ENCODE assay signal across 22 cellular contexts in the genomic region with DNA sequence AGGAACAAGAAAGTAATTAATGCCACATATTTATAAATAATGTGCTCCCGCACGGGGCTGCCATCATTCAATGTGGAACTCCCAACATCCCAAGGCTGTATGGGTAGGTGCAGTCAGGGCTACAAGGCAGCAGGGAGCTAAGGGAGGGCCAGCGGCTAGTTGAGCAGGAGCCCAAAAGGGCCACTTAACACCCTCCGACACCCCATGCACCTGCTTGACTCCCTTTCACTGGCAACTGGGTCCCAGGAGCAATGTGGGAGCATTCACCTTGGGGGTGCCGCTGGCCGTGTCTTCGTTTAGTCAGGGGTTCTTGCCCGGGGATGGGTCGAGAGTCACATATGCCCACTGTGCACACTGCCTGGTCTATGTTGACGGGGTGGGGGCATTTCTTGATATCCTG. TPM values are rescaled to one million over a fixed set of nuclear protein-coding genes. Genes with fewer than 3 reads are reported as not detected.
"Had no signal": no experiment of that assay in that cellular context is flagged by ENCODE, and none has a peak within 500 bp of the region (broad histone marks: within the 10 kb centered on the region; RNA-seq: fewer than 3 reads in every experiment).

No MANE protein-coding gene starts in this region.

- H3K4me1 Mint-ChIP-seq: memory B cell, mesothelial cell of epicardium, neural crest cell had no signal

- H3K27ac Mint-ChIP-seq: memory B cell, mesothelial cell of epicardium, natural killer cell, progenitor cell of endocrine pancreas had no signal

- H3K27ac ChIP-seq: dorsolateral prefrontal cortex, heart right ventricle, left ventricle myocardium inferior, lower lobe of right lung, pancreas, thyroid gland, upper lobe of left lung, uterus had no signal

- H3K4me1 ChIP-seq: heart right ventricle, left ventricle myocardium inferior, lower lobe of right lung, pancreas, thyroid gland, upper lobe of left lung, uterus had no signal

- H3K9me3 ChIP-seq: pancreas, thyroid gland had no signal

- H3K4me3 ChIP-seq: dorsolateral prefrontal cortex, heart right ventricle, left ventricle myocardium inferior, lower lobe of right lung, pancreas, thyroid gland, upper lobe of left lung, uterus had no signal

- H3K27me3 ChIP-seq: dorsolateral prefrontal cortex, heart right ventricle, pancreas, thyroid gland, upper lobe of left lung, uterus had no signal

- H3K36me3 ChIP-seq: heart right ventricle, lower lobe of right lung, pancreas, thyroid gland, upper lobe of left lung, uterus had no signal

- H3K4me3 Mint-ChIP-seq: memory B cell, mesothelial cell of epicardium, natural killer cell, neural crest cell had no signal

- DNase-seq: cortex of kidney; dorsolateral prefrontal cortex; effector CD8-positive, alpha-beta T cell; heart right ventricle; hypothalamus; islet precursor cell; left ventricle myocardium inferior; lower lobe of right lung; natural killer cell; pancreas; right cardiac atrium; small intestine; stimulated activated CD4-positive, alpha-beta T cell treated with anti-CD3 and anti-CD28 coated beads, Interleukin-12 subunit alpha, Interleukin-12 subunit beta, amount 100 ng/mL, for 4 hours; stimulated activated naive CD4-positive, alpha-beta T cell treated with Interleukin-2 at 50 U/mL for 16 hours; thyroid gland; uterus had no signal

- ATAC-seq: heart right ventricle, lower lobe of right lung, natural killer cell, pancreas, right cardiac atrium had no signal

- H3K27me3 Mint-ChIP-seq: progenitor cell of endocrine pancreas had no signal

RNA-seq across cellular contexts. Expression of gene SPRN, which starts 57.2 kb away (rescaled TPM):
- total RNA-seq: left ventricle myocardium inferior, lower lobe of right lung, mucosa of gallbladder, natural killer cell, right cardiac atrium had no signal
